Comparison of ENCODE assay signal across 1 cellular context in genomic region chr12:57941165-57941894, GRCh38.
TF ChIP-seq lines count a peak whose summit lies in the region.

Gene ATP23 (plus strand): TSS chr12:57941567. CDS start chr12:57941702, 135 bp downstream.

TF ChIP-seq in HepG2, 621 proteins besides CTCF, POLR2A, EP300 and RAD21 (continued from another document and continues in another):
- TF ChIP-seq SNAPC4 (CRISPR knock-in tag; IDR thresholded peaks at IDR 0.05) (peak; percentile 64; the same call in 1 of the 2 replicates), TMF1 (CRISPR knock-in tag; IDR thresholded peaks at IDR 0.05; ENCODE audit: low read depth) (no peak), ATF7-NPFF (CRISPR knock-in tag; IDR thresholded peaks at IDR 0.05; ENCODE audit: low read depth) (peak; percentile 69; the same call in 1 of the 2 replicates), UBTF (CRISPR knock-in tag; IDR thresholded peaks at IDR 0.05) (peak; percentile 94), KAT7 (CRISPR knock-in tag; IDR thresholded peaks at IDR 0.05; ENCODE audit: borderline replicate concordance) (peak; percentile 90; the same call in 1 of the 2 replicates), PRDM10 (CRISPR knock-in tag; IDR thresholded peaks at IDR 0.05; ENCODE audit: low read depth) (0 out of 2 replicates have a peak, but pooled peaks have one; percentile 52), ZNF407 (CRISPR knock-in tag; IDR thresholded peaks at IDR 0.05; ENCODE audit: not compliant biosample characterization) (peak; percentile 64), SP4 (CRISPR knock-in tag; IDR thresholded peaks at IDR 0.05) (peak; percentile 79; the same call in 1 of the 2 replicates), ZNF451 (CRISPR knock-in tag; IDR thresholded peaks at IDR 0.05) (peak; percentile 85; the same call in 1 of the 2 replicates), ZSCAN30 (CRISPR knock-in tag; IDR thresholded peaks at IDR 0.05) (no peak), DMAP1 (CRISPR knock-in tag; IDR thresholded peaks at IDR 0.05) (peak; percentile 75; the same call in 1 of the 2 replicates), ETV6 (CRISPR knock-in tag; conservative IDR thresholded peaks at IDR 0.05) (no peak; the same call in 1 of the 2 replicates), TARDBP (CRISPR knock-in tag; IDR thresholded peaks at IDR 0.05) (peak; percentile 70; the same call in 1 of the 2 replicates), ZBTB44 (CRISPR knock-in tag; IDR thresholded peaks at IDR 0.05) (0 out of 2 replicates have a peak, but pooled peaks have one; percentile 50), ZNF792 (CRISPR knock-in tag; IDR thresholded peaks at IDR 0.05) (0 out of 2 replicates have a peak, but pooled peaks have one; percentile 19), REXO4 (CRISPR knock-in tag; IDR thresholded peaks at IDR 0.05; ENCODE audit: borderline replicate concordance) (no peak), POLR2AphosphoS5 (IDR thresholded peaks at IDR 0.05; ENCODE audit: low read depth, low read length) (peak; percentile 89), ZNF709 (CRISPR knock-in tag; IDR thresholded peaks at IDR 0.05) (no peak; the same call in none of the 2 replicates)
- TF ChIP-seq, protein P1, sequence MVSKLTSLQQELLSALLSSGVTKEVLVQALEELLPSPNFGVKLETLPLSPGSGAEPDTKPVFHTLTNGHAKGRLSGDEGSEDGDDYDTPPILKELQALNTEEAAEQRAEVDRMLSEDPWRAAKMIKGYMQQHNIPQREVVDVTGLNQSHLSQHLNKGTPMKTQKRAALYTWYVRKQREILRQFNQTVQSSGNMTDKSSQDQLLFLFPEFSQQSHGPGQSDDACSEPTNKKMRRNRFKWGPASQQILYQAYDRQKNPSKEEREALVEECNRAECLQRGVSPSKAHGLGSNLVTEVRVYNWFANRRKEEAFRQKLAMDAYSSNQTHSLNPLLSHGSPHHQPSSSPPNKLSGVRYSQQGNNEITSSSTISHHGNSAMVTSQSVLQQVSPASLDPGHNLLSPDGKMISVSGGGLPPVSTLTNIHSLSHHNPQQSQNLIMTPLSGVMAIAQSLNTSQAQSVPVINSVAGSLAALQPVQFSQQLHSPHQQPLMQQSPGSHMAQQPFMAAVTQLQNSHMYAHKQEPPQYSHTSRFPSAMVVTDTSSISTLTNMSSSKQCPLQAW (CRISPR knock-in tag; IDR thresholded peaks at IDR 0.05) = peak; percentile 60; the same call in 1 of the 2 replicates
- TF ChIP-seq, protein P2, sequence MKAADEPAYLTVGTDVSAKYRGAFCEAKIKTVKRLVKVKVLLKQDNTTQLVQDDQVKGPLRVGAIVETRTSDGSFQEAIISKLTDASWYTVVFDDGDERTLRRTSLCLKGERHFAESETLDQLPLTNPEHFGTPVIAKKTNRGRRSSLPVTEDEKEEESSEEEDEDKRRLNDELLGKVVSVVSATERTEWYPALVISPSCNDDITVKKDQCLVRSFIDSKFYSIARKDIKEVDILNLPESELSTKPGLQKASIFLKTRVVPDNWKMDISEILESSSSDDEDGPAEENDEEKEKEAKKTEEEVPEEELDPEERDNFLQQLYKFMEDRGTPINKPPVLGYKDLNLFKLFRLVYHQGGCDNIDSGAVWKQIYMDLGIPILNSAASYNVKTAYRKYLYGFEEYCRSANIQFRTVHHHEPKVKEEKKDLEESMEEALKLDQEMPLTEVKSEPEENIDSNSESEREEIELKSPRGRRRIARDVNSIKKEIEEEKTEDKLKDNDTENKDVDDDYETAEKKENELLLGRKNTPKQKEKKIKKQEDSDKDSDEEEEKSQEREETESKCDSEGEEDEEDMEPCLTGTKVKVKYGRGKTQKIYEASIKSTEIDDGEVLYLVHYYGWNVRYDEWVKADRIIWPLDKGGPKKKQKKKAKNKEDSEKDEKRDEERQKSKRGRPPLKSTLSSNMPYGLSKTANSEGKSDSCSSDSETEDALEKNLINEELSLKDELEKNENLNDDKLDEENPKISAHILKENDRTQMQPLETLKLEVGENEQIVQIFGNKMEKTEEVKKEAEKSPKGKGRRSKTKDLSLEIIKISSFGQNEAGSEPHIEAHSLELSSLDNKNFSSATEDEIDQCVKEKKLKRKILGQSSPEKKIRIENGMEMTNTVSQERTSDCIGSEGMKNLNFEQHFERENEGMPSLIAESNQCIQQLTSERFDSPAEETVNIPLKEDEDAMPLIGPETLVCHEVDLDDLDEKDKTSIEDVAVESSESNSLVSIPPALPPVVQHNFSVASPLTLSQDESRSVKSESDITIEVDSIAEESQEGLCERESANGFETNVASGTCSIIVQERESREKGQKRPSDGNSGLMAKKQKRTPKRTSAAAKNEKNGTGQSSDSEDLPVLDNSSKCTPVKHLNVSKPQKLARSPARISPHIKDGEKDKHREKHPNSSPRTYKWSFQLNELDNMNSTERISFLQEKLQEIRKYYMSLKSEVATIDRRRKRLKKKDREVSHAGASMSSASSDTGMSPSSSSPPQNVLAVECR (CRISPR knock-in tag; IDR thresholded peaks at IDR 0.05; ENCODE audit: borderline replicate concordance) = peak; percentile 81
